ENCODE assay signal across 16 cellular contexts in the genomic region with DNA sequence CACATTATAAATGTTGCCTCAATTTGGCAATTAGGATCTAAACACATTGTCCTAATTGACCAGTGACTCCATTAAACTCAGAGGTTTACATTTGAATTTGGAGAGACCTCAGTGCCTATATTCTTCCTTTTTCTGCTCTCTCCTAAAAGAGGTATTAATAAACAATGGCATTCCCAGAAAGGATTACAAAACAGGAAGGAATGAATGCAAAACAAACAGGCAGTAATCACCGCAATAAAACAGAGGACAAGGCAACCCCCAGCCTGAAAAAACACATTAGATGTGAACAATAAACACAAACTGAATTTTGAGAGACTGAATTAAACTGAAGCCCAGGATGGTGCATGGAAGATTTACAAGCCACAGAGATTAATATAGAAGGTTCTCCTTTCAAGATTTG.
"Had no signal": no experiment of that assay in that cellular context is flagged by ENCODE, and none has a peak within 500 bp of the region (broad histone marks: within the 10 kb centered on the region; RNA-seq: fewer than 3 reads in every experiment).

No MANE protein-coding gene starts in this region.

- FAIRE-seq: endothelial cell of umbilical vein, pancreas, TTC549 had no signal

- H3K27ac ChIP-seq: left ventricle myocardium inferior, pancreas, thoracic aorta, upper lobe of right lung had no signal

- DNase-seq: activated B cell treated with CpG ODN at 0.5 μM for 24 hours; activated CD4-positive, alpha-beta T cell treated with anti-CD3 and anti-CD28 coated beads, Interleukin-2, amount 10 ng/mL, durations not matched to agents 24 days and 14 days; activated CD8-positive, alpha-beta memory T cell treated with anti-CD3 and anti-CD28 coated beads, Interleukin-2, amount 50 U/mL, for 48 hours; activated gamma-delta T cell; activated T-cell treated with anti-CD3 and anti-CD28 coated beads, Interleukin-2, amount 50 U/mL, for 72 hours; foreskin melanocyte; left ventricle myocardium inferior; mucosa of descending colon; naive thymus-derived CD4-positive, alpha-beta T cell; pancreas; stimulated activated CD4-positive, alpha-beta T cell treated with anti-CD3 and anti-CD28 coated beads, Interleukin-1b, Interleukin-23, amount 100 ng/mL, for 48 hours; stimulated activated naive CD8-positive, alpha-beta T cell treated with anti-CD3 and anti-CD28 coated beads, Interleukin-15, amount 100 ng/mL, for 72 hours; upper lobe of right lung had no signal
